Comparison of ENCODE assay signal across 33 cellular contexts in the genomic region with DNA sequence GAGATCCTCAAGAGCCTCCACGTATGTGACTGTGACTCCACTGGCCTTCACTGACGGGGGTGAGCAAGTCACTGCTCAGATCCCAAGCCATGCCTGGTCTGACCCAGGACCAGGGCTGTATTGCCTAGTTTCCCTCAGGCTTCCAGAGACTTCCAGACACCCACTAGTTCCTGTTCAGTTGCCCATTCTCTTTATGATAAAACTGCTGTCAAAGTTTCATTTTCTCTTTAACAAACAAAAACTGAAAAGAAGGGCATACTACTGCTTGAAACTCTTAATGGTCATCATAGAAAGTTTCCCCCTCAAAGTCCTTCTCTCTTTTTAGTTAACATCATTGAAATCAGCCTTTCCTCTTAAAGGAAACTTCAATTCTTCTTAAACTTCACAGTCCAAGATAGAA.
"Had no signal": no experiment of that assay in that cellular context is flagged by ENCODE, and none has a peak within 500 bp of the region (broad histone marks: within the 10 kb centered on the region; RNA-seq: fewer than 3 reads in every experiment).

No MANE protein-coding gene starts in this region.

- DNase-seq: Karpas-422, NCI-H1048, NCI-H1092 treated with DMSO at 0.1 percent for 48 hours, NCI-H1105 treated with DMSO at 0.1 percent for 48 hours, NCI-H1417, NCI-H1436, NCI-H146, NCI-H1694, NCI-H187, NCI-H1930, NCI-H2029 treated with DMSO at 0.1 percent for 48 hours, NCI-H2081 treated with DMSO at 0.1 percent for 48 hours, NCI-H2107, NCI-H2171, NCI-H226, NCI-H446 treated with DMSO at 0.1 percent for 48 hours, NCI-H510A, NCI-H524, NCI-H526, NCI-H69, NCI-H748 treated with DMSO at 0.1 percent for 48 hours, NCI-H82, PC-9, SHP77, SIG-M5, SJCRH30 had no signal

- H3K9ac ChIP-seq: KMS-11 had no signal

- H3K4me2 ChIP-seq: KMS-11, PC-9 had no signal

- H3K4me3 ChIP-seq: PC-9, SJCRH30, SK-N-MC had no signal

- H3K27ac ChIP-seq: KMS-11, PC-9, RWPE1, SJCRH30, SK-N-MC had no signal

- H3K4me1 ChIP-seq: SJCRH30 had no signal

- H3K36me3 ChIP-seq: SJCRH30 had no signal

- H3K27me3 ChIP-seq: SJCRH30 had no signal

- ATAC-seq: Panc1, Right ventricle myocardium inferior, SK-N-SH treated with all-trans-retinoic acid at 6 μM for 48 hours had no signal

- FAIRE-seq: RCC 7860 had no signal

- H2AFZ ChIP-seq: PC-9 had no signal
